ENCODE assay signal across 7 cellular contexts in genomic region chr9:137083418-137084004, GRCh38.
DNase-seq lines count a peak whose midpoint lies in the region; ATAC-seq and TF ChIP-seq lines count a peak whose summit lies in the region.

No MANE protein-coding gene starts in this region.

- H3K9ac ChIP-seq in OCI-LY3 (ENCODE audit: low read length) = peak overlapping the region; percentile 29; the same call in 1 of the 2 replicates

- no peaks in the 10 kb centered on the region for H3K9me3 ChIP-seq in OCI-LY3 (ENCODE audit: insufficient read depth, low read length)

- H3K27me3 ChIP-seq in OCI-LY3 (ENCODE audit: low read depth, low read length) = no peaks in the 10 kb centered on the region

- peak; percentile 78 for DNase-seq in ecto neural progenitor cell (ENCODE audit: low spot score)
- DNase-seq in posterior cingulate gyrus = peak in 7 of 10 donors; percentile 56 to 95 (median 83)
- DNase-seq in midbrain (lab: John Stamatoyannopoulos, UW) = no peak
- no peak for DNase-seq in activated CD4-positive, CD25-positive, alpha-beta regulatory T cell (lab: John Stamatoyannopoulos, UW)
- DNase-seq in activated CD8-positive, alpha-beta memory T cell treated with anti-CD3 and anti-CD28 coated beads, Interleukin-2, amount 50 U/mL, for 4 hours = no peak

- peak overlapping the region; percentile 14; the same call in 1 of the 2 replicates for H3K4me3 ChIP-seq in OCI-LY3 (ENCODE audit: low read length)

- ATAC-seq in GM18868 (IDR thresholded peaks at IDR 0.05; ENCODE audit: unreplicated experiment) = peak; percentile 28

- no peak overlapping the region for H2AFZ ChIP-seq in OCI-LY3 (ENCODE audit: low read depth, low read length)

- H3K36me3 ChIP-seq in OCI-LY3 (replicated peaks; ENCODE audit: low read depth, low read length) = peaks cover 41% of the 10 kb centered on the region

- H3K4me1 ChIP-seq in OCI-LY3 (ENCODE audit: low read length) = peaks cover 42% of the 10 kb centered on the region

- intact Hi-C loops in posterior cingulate gyrus (cut with DNase I) = no loop called here

- TF ChIP-seq CTCF in OCI-LY3 (IDR thresholded peaks at IDR 0.05; ENCODE audit: low read depth, low read length) = no peak

- peak overlapping the region; percentile 82 for H3K27ac ChIP-seq in OCI-LY3 (ENCODE audit: low read length)

- H4K20me1 ChIP-seq in OCI-LY3 (ENCODE audit: insufficient read depth, low read length) = peaks cover 26% of the 10 kb centered on the region

- peaks cover 18% of the 10 kb centered on the region for H3K79me2 ChIP-seq in OCI-LY3 (ENCODE audit: low read length)

- peak overlapping the region; percentile 57 for H3K4me2 ChIP-seq in OCI-LY3 (ENCODE audit: low read length)

Comparison
In these comparisons a context has a peak if more than half of its experiments do, and no peak if none do; other contexts are left out.
1. DNase-seq: peak in ecto neural progenitor cell (single experiment) and posterior cingulate gyrus (7 of 10); none in midbrain (single experiment), activated CD4-positive, CD25-positive, alpha-beta regulatory T cell (0 of 4) and activated CD8-positive, alpha-beta memory T cell treated with anti-CD3 and anti-CD28 coated beads, Interleukin-2, amount 50 U/mL, for 4 hours (single experiment).